ENCODE assay signal across 8 cellular contexts in the genomic region with DNA sequence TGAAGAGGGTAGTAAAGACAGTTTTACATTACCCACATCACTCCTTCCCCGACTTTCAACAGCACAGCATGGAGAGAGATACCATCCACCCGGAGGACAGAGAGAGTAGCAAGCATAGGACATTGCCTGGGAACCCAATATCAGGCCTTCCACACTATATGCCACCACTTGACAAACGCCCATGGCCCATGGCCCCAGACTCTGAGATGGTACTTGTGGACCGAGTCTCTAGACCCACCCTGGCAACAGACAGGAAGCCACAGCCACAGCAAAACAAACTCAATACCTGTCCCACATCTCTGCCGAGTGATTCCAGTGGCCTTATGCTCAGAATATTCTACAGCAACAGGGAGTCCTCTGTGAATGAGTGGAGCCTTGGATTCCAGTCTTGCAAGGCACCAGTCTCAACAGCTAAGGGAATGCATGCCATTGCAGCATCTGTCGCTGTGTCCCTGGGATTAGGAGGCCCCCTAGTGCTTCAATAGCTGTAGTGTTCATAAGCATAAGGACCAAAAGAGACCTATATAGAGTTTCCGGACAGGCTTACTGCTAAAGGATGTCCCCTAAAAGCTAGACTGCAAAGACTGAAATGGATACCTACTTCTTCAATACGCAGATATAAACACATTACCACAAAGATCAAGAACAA. TPM values are rescaled to one million over a fixed set of nuclear protein-coding genes. Genes with fewer than 3 reads are reported as not detected.
DNase-seq lines count a peak whose midpoint lies in the region; ATAC-seq and TF ChIP-seq lines count a peak whose summit lies in the region.

No MANE protein-coding gene starts in this region.

- H3K4me3 ChIP-seq in Jurkat, Clone E6-1 (ENCODE audit: low read length), result no peak overlapping the region

- ATAC-seq in activated CD4-positive, CD25-positive, alpha-beta regulatory T cell treated with anti-CD3 and anti-CD28 coated beads, Interleukin-2, amount 50 U/mL, for 24 hours, result peak; percentile 53
- ATAC-seq in GM21515 (IDR thresholded peaks at IDR 0.05; ENCODE audit: unreplicated experiment), result peak; percentile 76
- peak; percentile 99 for ATAC-seq in SK-N-SH treated with all-trans-retinoic acid at 6 μM for 48 hours

- no peak for DNase-seq in activated CD4-positive, CD25-positive, alpha-beta regulatory T cell treated with anti-CD3 and anti-CD28 coated beads, Interleukin-2, amount 50 U/mL, for 72 hours
- peak; percentile 41 for DNase-seq in Jurkat, Clone E6-1 (ENCODE audit: low read depth, low spot score)
- peak; percentile 45 for DNase-seq in cerebellum (ENCODE audit: low spot score)
- peak; percentile 52 to 68 for DNase-seq in lung microvascular endothelial cell (ENCODE audit: low read depth in 2 of 2)
- DNase-seq in cortex of kidney (lab: John Stamatoyannopoulos, UW), result no peak

TF ChIP-seq in SK-N-SH treated with all-trans-retinoic acid at 6 μM for 48 hours, 23 proteins besides CTCF, POLR2A, EP300 and RAD21:
- TF ChIP-seq GLIS3 (CRISPR knock-in tag; IDR thresholded peaks at IDR 0.05) (no peak), ZC3H10 (CRISPR knock-in tag; IDR thresholded peaks at IDR 0.05) (no peak)

RNA-seq across cellular contexts. Expression of gene CT55, which starts 14.7 kb away (rescaled TPM):
- not detected for polyA plus RNA-seq in Jurkat, Clone E6-1 (2012; ENCODE audit: insufficient read depth, insufficient read length)
- total RNA-seq in cerebellum, result not detected
- total RNA-seq in lung microvascular endothelial cell, result not detected in 2 replicates

Comparison
In these comparisons a context has a peak if more than half of its experiments do, and no peak if none do; other contexts are left out.
1. DNase-seq: peak in Jurkat, Clone E6-1 (single experiment), cerebellum (single experiment) and lung microvascular endothelial cell (2 of 2); none in activated CD4-positive, CD25-positive, alpha-beta regulatory T cell treated with anti-CD3 and anti-CD28 coated beads, Interleukin-2, amount 50 U/mL, for 72 hours (single experiment) and cortex of kidney (single experiment).
2. Peak in every context shown above with its lines, with median percentiles within 50 percentile points of each other: ATAC-seq.